ENCODE assay signal across 9 cellular contexts in genomic region chr19:7657047-7657779, GRCh38. TPM values are rescaled to one million over a fixed set of nuclear protein-coding genes. Genes with fewer than 3 reads are reported as not detected.
DNase-seq lines count a peak whose midpoint lies in the region; ATAC-seq, FAIRE-seq and TF ChIP-seq lines count a peak whose summit lies in the region.
"Had no signal": no experiment of that assay in that cellular context is flagged by ENCODE, and none has a peak within 500 bp of the region (broad histone marks: within the 10 kb centered on the region; RNA-seq: fewer than 3 reads in every experiment).

No MANE protein-coding gene starts in this region.

- in situ Hi-C loops in GM23248 (cut with MboI) (no loop called here), GM12878 (cut with MboI) (no loop called here)

- no TSS peak for BruUV-seq in GM12878 (replicated peaks; lab: Mats Ljungman, UMichigan)

- peaks cover 5% of the 10 kb centered on the region; the same call in 1 of the 3 replicates for H3K4me1 Mint-ChIP-seq in GM23338
- H3K4me1 Mint-ChIP-seq: endodermal cell had no signal

- ATAC-seq in GM12878 = no peak
- no peak; the same call in 2 of the 3 replicates for ATAC-seq in GM23338
- ATAC-seq in GM21576 (IDR thresholded peaks at IDR 0.05; ENCODE audit: unreplicated experiment) = no peak

- no peak for TF ChIP-seq RAD21 in GM12878 (IDR thresholded peaks at IDR 0.05; ENCODE audit: insufficient read depth, low read depth, low read length)

- H3K4me1 ChIP-seq in GM23248 (ENCODE audit: insufficient read depth) (no peaks in the 10 kb centered on the region), GM12878 (ENCODE audit: control insufficient read depth, insufficient read depth, low read length) (peaks cover 19% of the 10 kb centered on the region), osteoblast (ENCODE audit: insufficient read depth, low read length) (peaks cover 2% of the 10 kb centered on the region), GM23338 (ENCODE audit: insufficient read depth) (no peaks in the 10 kb centered on the region)

- H3K9me3 Mint-ChIP-seq in GM23338 = 0 out of 3 replicates have a peak, but pooled peaks cover 3% of the 10 kb centered on the region
- H3K9me3 Mint-ChIP-seq: endodermal cell had no signal

- no peaks in the 10 kb centered on the region for H3K9me2 ChIP-seq in GM23248 (ENCODE audit: insufficient read depth)
- no peaks in the 10 kb centered on the region for H3K9me2 ChIP-seq in GM23338 (ENCODE audit: insufficient read depth)

- peaks cover 24% of the 10 kb centered on the region for H3K27me3 ChIP-seq in GM23248 (replicated peaks; ENCODE audit: insufficient read depth)
- no peaks in the 10 kb centered on the region for H3K27me3 ChIP-seq in GM12878 (replicated peaks in 1 of 2; ENCODE audit: control insufficient read depth in 2 of 2, insufficient read depth in 2 of 2, low read length in 1 of 2)
- H3K27me3 ChIP-seq in osteoblast (ENCODE audit: insufficient read depth, low read length) = peaks cover 8% of the 10 kb centered on the region
- peaks cover 20% of the 10 kb centered on the region for H3K27me3 ChIP-seq in GM23338 (ENCODE audit: insufficient read depth)

- H3K79me2 ChIP-seq in GM23248 (ENCODE audit: insufficient read depth) = no peaks in the 10 kb centered on the region
- H3K79me2 ChIP-seq in GM12878 (ENCODE audit: control insufficient read depth, insufficient read depth, low read length) = no peaks in the 10 kb centered on the region
- no peaks in the 10 kb centered on the region for H3K79me2 ChIP-seq in osteoblast (ENCODE audit: insufficient read depth, low read length)
- H3K79me2 ChIP-seq in GM23338 (replicated peaks; ENCODE audit: insufficient read depth) = no peaks in the 10 kb centered on the region

- H3K27ac ChIP-seq in GM23248 = no peak overlapping the region
- no peak overlapping the region for H3K27ac ChIP-seq in GM12878 (ENCODE audit: control insufficient read depth, insufficient read depth)
- no peak overlapping the region for H3K27ac ChIP-seq in osteoblast (ENCODE audit: low read depth, low read length)
- no peak overlapping the region for H3K27ac ChIP-seq in GM23338 (ENCODE audit: low read depth)

- no peak overlapping the region for H3K9ac ChIP-seq in GM23248
- no peak overlapping the region for H3K9ac ChIP-seq in GM12878 (ENCODE audit: control insufficient read depth, insufficient read depth, low read length)

- H3K4me3 ChIP-seq in GM23248 (no peak overlapping the region), GM12878 (no peak overlapping the region), osteoblast (ENCODE audit: insufficient read depth, low read length) (no peak overlapping the region), GM23338 (no peak overlapping the region)

- H3K27ac Mint-ChIP-seq in GM23338 = no peak overlapping the region
- H3K27ac Mint-ChIP-seq: endodermal cell had no signal

- WGBS in GM23248 (ENCODE audit: low coverage in 1 of 2, low lambda C conversion rate in 2 of 2, missing lambda C conversion rate in 2 of 2), 2 experiments = 38 to 42% methylated on average over 18 of the region's 18 CpGs
- WGBS in GM12878 (ENCODE audit: insufficient coverage, insufficient replicate concordance, low lambda C conversion rate, missing lambda C conversion rate) = 65% methylated on average over 18 of the region's 18 CpGs

- RAD21 ChIA-PET in GM12878 (lab: Charles Lee; ENCODE audit: unreplicated experiment) = interaction anchor here (0.6 to 1.1 kb wide), 4 partner anchors 89 to 142 kb away, joined by 3 to 5 read pairs (median 3); no protein-coding TSS in a partner anchor

- no peaks in the 10 kb centered on the region for H4K20me1 ChIP-seq in GM23248 (ENCODE audit: insufficient read depth)
- no peaks in the 10 kb centered on the region for H4K20me1 ChIP-seq in GM12878 (ENCODE audit: control insufficient read depth, insufficient read depth)
- no peaks in the 10 kb centered on the region for H4K20me1 ChIP-seq in osteoblast (ENCODE audit: insufficient read depth, low read length)
- H4K20me1 ChIP-seq in GM23338 (replicated peaks; ENCODE audit: insufficient read depth) = no peaks in the 10 kb centered on the region

- H2AFZ ChIP-seq in GM23248 = no peak overlapping the region
- peak overlapping the region; percentile 51 for H2AFZ ChIP-seq in GM12878 (ENCODE audit: control insufficient read depth, low read depth, low read length)
- no peak overlapping the region for H2AFZ ChIP-seq in osteoblast (ENCODE audit: low read length)
- no peak overlapping the region for H2AFZ ChIP-seq in GM23338

- no peak for TF ChIP-seq EP300 in GM12878 (IDR thresholded peaks at IDR 0.05; ENCODE audit: borderline replicate concordance in 1 of 2, control insufficient read depth in 1 of 2, low read depth in 2 of 2, low read length in 2 of 2)

- FAIRE-seq in GM12878 (lab: Jason Lieb, UNC) = no peak

- peak; percentile 54 for DNase-seq in GM23248
- DNase-seq in NOMO-1 treated with DMSO at 0.1 percent for 48 hours (lab: John Stamatoyannopoulos, UW; ENCODE audit: unreplicated experiment) = peak; percentile 92
- no peak for DNase-seq in GM12878 (ENCODE audit: low read depth, low spot score)
- peak; percentile 43 for DNase-seq in osteoblast (ENCODE audit: insufficient read length, low spot score, missing footprints)
- DNase-seq in GM23338 (ENCODE audit: low spot score) = no peak
- no peak for DNase-seq in dedifferentiated amniotic fluid mesenchymal stem cell (ENCODE audit: extremely low spot score)
- DNase-seq: endodermal cell, NCI-H345 had no signal

- no peak for TF ChIP-seq POLR2A in GM12878 (IDR thresholded peaks at IDR 0.05; ENCODE audit: low read depth, low read length)

- CTCF ChIA-PET in GM12878 (lab: Yijun Ruan, JAX) = interaction anchor here (1.1 to 1.2 kb wide), 2 partner anchors 23 to 24 kb away, joined by 3 to 5 read pairs; partner anchors contain the start of gene TRAPPC5

- SMC1A ChIA-PET in GM12878 (lab: Charles Lee; ENCODE audit: uncharacterized antibody, unreplicated experiment) = interaction anchor here (0.6 to 1.1 kb wide), 4 partner anchors 20 to 142 kb away, joined by 3 read pairs; no protein-coding TSS in a partner anchor

- TF ChIP-seq CTCF in GM12878 (IDR thresholded peaks at IDR 0.05 in 2 of 3, conservative IDR thresholded peaks at IDR 0.05 in 1 of 3; ENCODE audit: control insufficient read depth in 2 of 3, extremely low read depth in 1 of 3, insufficient read depth in 1 of 3, low read depth in 3 of 3, low read length in 3 of 3) = no peak
- TF ChIP-seq CTCF in osteoblast (IDR thresholded peaks at IDR 0.05; ENCODE audit: extremely low read depth, low read depth, low read length) = no peak
- no peak for TF ChIP-seq CTCF in GM23338 (conservative IDR thresholded peaks at IDR 0.05; ENCODE audit: low read depth in 2 of 2)

- H3K4me2 ChIP-seq in GM23248 (ENCODE audit: unreplicated experiment) (no peak overlapping the region), GM12878 (ENCODE audit: control insufficient read depth, insufficient read depth) (peak overlapping the region; percentile 70; the same call in 1 of the 2 replicates), osteoblast (ENCODE audit: insufficient read depth, low read length) (no peak overlapping the region), GM23338 (no peak overlapping the region)

- H3K36me3 Mint-ChIP-seq in GM23338 (ENCODE audit: low read depth) = no peaks in the 10 kb centered on the region

- H3K27me3 Mint-ChIP-seq in GM23338 (ENCODE audit: insufficient read depth, low read depth, poor library complexity) = peaks cover 21% of the 10 kb centered on the region

- no peaks in the 10 kb centered on the region for H3K9me3 ChIP-seq in GM23248 (ENCODE audit: low read depth)
- no peaks in the 10 kb centered on the region for H3K9me3 ChIP-seq in GM12878 (replicated peaks; ENCODE audit: control insufficient read depth, insufficient read depth, low read length)
- no peaks in the 10 kb centered on the region for H3K9me3 ChIP-seq in osteoblast (ENCODE audit: low read depth, low read length)

- POLR2A ChIA-PET in GM12878 (lab: Charles Lee) = interaction anchor here (0.8 kb wide), 1 partner anchor 19 kb away, joined by 4 read pairs; no protein-coding TSS in a partner anchor

- intact Hi-C loops in GM12878 (cut with micrococcal nuclease; ENCODE audit: unreplicated experiment) = no loop called here

- H3K4me3 Mint-ChIP-seq in GM23338 = no peak overlapping the region
- H3K4me3 Mint-ChIP-seq: endodermal cell had no signal

- H3K36me3 ChIP-seq in GM23248 (ENCODE audit: low read depth) = no peaks in the 10 kb centered on the region
- H3K36me3 ChIP-seq in GM12878 (ENCODE audit: control insufficient read depth in 2 of 2, insufficient read depth in 2 of 2, low read length in 1 of 2) = no peaks in the 10 kb centered on the region
- no peaks in the 10 kb centered on the region for H3K36me3 ChIP-seq in osteoblast (ENCODE audit: insufficient read depth, low read length)
- no peaks in the 10 kb centered on the region for H3K36me3 ChIP-seq in GM23338 (ENCODE audit: insufficient read depth)

- H3F3A ChIP-seq in GM23248 (ENCODE audit: insufficient read depth) (no peaks in the 10 kb centered on the region), GM23338 (replicated peaks; ENCODE audit: low read depth) (no peaks in the 10 kb centered on the region)

RNA-seq across cellular contexts. Expression of gene RETN, which starts 11.6 kb away (rescaled TPM):
- total RNA-seq in GM23248 (2014; rRNA removed; shearing (Covaris generic)) = not detected in 2 replicates
- polyA plus RNA-seq in GM23248 (2016; fragmentation: Nextera tagmentation; extraction: Ambion mirVana) (not detected in 2 replicates), GM12878 (2011; rRNA removed) (not detected in 2 replicates), GM12878 (2014; fragmentation: Illumina TruSeq; extraction: Trizol) (0.26 TPM in 1 of 2 replicates, not detected in the other), GM12878 (2014; fragmentation: Nextera tagmentation; extraction: Ambion mirVana) (not detected), GM12878 (2014; rRNA removed) (not detected in 2 replicates), GM12878 (2016; fragmentation: Nextera tagmentation; extraction: Ambion mirVana) (not detected), GM23338 (2016; fragmentation: Nextera tagmentation; extraction: Ambion mirVana) (not detected in 2 replicates)
- not detected in 2 replicates for total RNA-seq in GM12878 (2013; cell fraction: nucleolus; rRNA removed)
- total RNA-seq in GM12878 (2014; rRNA removed) (not detected in 2 replicates), GM12878 (2014; rRNA removed; fragmentation: Illumina TruSeq; extraction: Trizol) (not detected in 2 replicates), GM12878 (2021) (not detected in 2 replicates), osteoblast (not detected in 2 replicates)
- not detected for polyA plus RNA-seq in GM12878 (2011; ENCODE audit: low read depth)
- polyA plus RNA-seq in GM12878 (2011; cell fraction: cytosol; rRNA removed) = not detected in 2 replicates
- polyA plus RNA-seq in GM12878 (2011; cell fraction: nucleus; rRNA removed) = not detected in 2 replicates
- not detected in 2 replicates for polyA plus RNA-seq in GM12878 (2012)
- not detected in 2 replicates for polyA minus RNA-seq in GM12878 (2011; rRNA and poly(A)+ RNA removed)
- polyA minus RNA-seq in GM12878 (2011; cell fraction: cytosol; rRNA and poly(A)+ RNA removed) = not detected in 2 replicates
- not detected in 2 replicates for polyA minus RNA-seq in GM12878 (2011; cell fraction: nucleus; rRNA and poly(A)+ RNA removed)
- total RNA-seq in GM23338 (2014; rRNA removed; shearing (Covaris generic)) = not detected in 2 replicates
- total RNA-seq: endodermal cell had no signal

RNA-seq across cellular contexts. Expression of gene MCEMP1, which starts 19.7 kb away (rescaled TPM):
- not detected in 2 replicates for total RNA-seq in GM23248 (2014; rRNA removed; shearing (Covaris generic))
- polyA plus RNA-seq in GM23248 (2016; fragmentation: Nextera tagmentation; extraction: Ambion mirVana) = not detected in 2 replicates
- total RNA-seq in GM12878 (2013; cell fraction: nucleolus; rRNA removed) = not detected in 2 replicates
- total RNA-seq in GM12878 (2014; rRNA removed) = 0.16 and 0.23 TPM in 2 replicates
- total RNA-seq in GM12878 (2014; rRNA removed; fragmentation: Illumina TruSeq; extraction: Trizol) = 0.13 TPM in 1 of 2 replicates, not detected in the other
- total RNA-seq in GM12878 (2021) = 0.26 and 0.48 TPM in 2 replicates
- polyA plus RNA-seq in GM12878 (2011; ENCODE audit: low read depth) = not detected
- 0.08 TPM in 1 of 2 replicates, not detected in the other for polyA plus RNA-seq in GM12878 (2011; rRNA removed)
- polyA plus RNA-seq in GM12878 (2011; cell fraction: cytosol; rRNA removed) = 0.08 and 0.25 TPM in 2 replicates
- 0.10 and 0.23 TPM in 2 replicates for polyA plus RNA-seq in GM12878 (2011; cell fraction: nucleus; rRNA removed)
- not detected in 2 replicates for polyA plus RNA-seq in GM12878 (2012)
- polyA plus RNA-seq in GM12878 (2014; fragmentation: Illumina TruSeq; extraction: Trizol) = 0.37 TPM in 1 of 2 replicates, not detected in the other
- polyA plus RNA-seq in GM12878 (2014; fragmentation: Nextera tagmentation; extraction: Ambion mirVana) = under 1 TPM; 0.26 to 0.55 TPM
- polyA plus RNA-seq in GM12878 (2014; rRNA removed) = 0.26 and 0.33 TPM in 2 replicates
- under 1 TPM in 1 of 2 experiments, not detected in 1; 0.09 TPM for polyA plus RNA-seq in GM12878 (2016; fragmentation: Nextera tagmentation; extraction: Ambion mirVana)
- polyA minus RNA-seq in GM12878 (2011; rRNA and poly(A)+ RNA removed) = 0.72 TPM in 1 of 2 replicates, not detected in the other
- not detected in 2 replicates for polyA minus RNA-seq in GM12878 (2011; cell fraction: cytosol; rRNA and poly(A)+ RNA removed)
- polyA minus RNA-seq in GM12878 (2011; cell fraction: nucleus; rRNA and poly(A)+ RNA removed) = not detected in 2 replicates
- not detected in 2 replicates for total RNA-seq in osteoblast
- total RNA-seq in GM23338 (2014; rRNA removed; shearing (Covaris generic)) = not detected in 2 replicates
- polyA plus RNA-seq in GM23338 (2016; fragmentation: Nextera tagmentation; extraction: Ambion mirVana) = not detected in 2 replicates
- total RNA-seq: endodermal cell had no signal

RNA-seq across cellular contexts. Expression of gene STXBP2, which starts 20.3 kb away (rescaled TPM):
- total RNA-seq in GM23248 (2014; rRNA removed; shearing (Covaris generic)) = 1.8 TPM in 1 of 2 replicates, not detected in the other
- polyA plus RNA-seq in GM23248 (2016; fragmentation: Nextera tagmentation; extraction: Ambion mirVana) (1.4 and 2.0 TPM in 2 replicates), GM12878 (2011; rRNA removed) (52.5 and 74.3 TPM in 2 replicates), GM12878 (2014; fragmentation: Illumina TruSeq; extraction: Trizol) (23.3 and 43.9 TPM in 2 replicates), GM12878 (2014; fragmentation: Nextera tagmentation; extraction: Ambion mirVana) (10 to 100 TPM in 1 of 2 experiments, 1 to 10 TPM in 1; 2.6 to 11.9 TPM), GM12878 (2014; rRNA removed) (103 and 119 TPM in 2 replicates), GM12878 (2016; fragmentation: Nextera tagmentation; extraction: Ambion mirVana) (10 to 100 TPM; 95.3 to 96.5 TPM), GM23338 (2016; fragmentation: Nextera tagmentation; extraction: Ambion mirVana) (42.6 and 45.0 TPM in 2 replicates)
- 72.6 and 93.2 TPM in 2 replicates for total RNA-seq in GM12878 (2013; cell fraction: nucleolus; rRNA removed)
- total RNA-seq in GM12878 (2014; rRNA removed) (38.9 and 48.5 TPM in 2 replicates), GM12878 (2014; rRNA removed; fragmentation: Illumina TruSeq; extraction: Trizol) (27.2 and 27.4 TPM in 2 replicates), GM12878 (2021) (106 and 111 TPM in 2 replicates), osteoblast (1.2 and 3.3 TPM in 2 replicates)
- polyA plus RNA-seq in GM12878 (2011; ENCODE audit: low read depth) = 75.4 TPM
- 67.0 and 97.4 TPM in 2 replicates for polyA plus RNA-seq in GM12878 (2011; cell fraction: cytosol; rRNA removed)
- 391 and 432 TPM in 2 replicates for polyA plus RNA-seq in GM12878 (2011; cell fraction: nucleus; rRNA removed)
- 121 and 140 TPM in 2 replicates for polyA plus RNA-seq in GM12878 (2012)
- polyA minus RNA-seq in GM12878 (2011; rRNA and poly(A)+ RNA removed) = 265 and 650 TPM in 2 replicates
- 52.2 and 53.7 TPM in 2 replicates for polyA minus RNA-seq in GM12878 (2011; cell fraction: cytosol; rRNA and poly(A)+ RNA removed)
- 109 and 189 TPM in 2 replicates for polyA minus RNA-seq in GM12878 (2011; cell fraction: nucleus; rRNA and poly(A)+ RNA removed)
- total RNA-seq in GM23338 (2014; rRNA removed; shearing (Covaris generic)) = 37.6 and 55.8 TPM in 2 replicates

RNA-seq across cellular contexts. Expression of gene TRAPPC5, which starts 23.4 kb away (rescaled TPM):
- total RNA-seq in GM23248 (2014; rRNA removed; shearing (Covaris generic)) = 68.1 and 134 TPM in 2 replicates
- polyA plus RNA-seq in GM23248 (2016; fragmentation: Nextera tagmentation; extraction: Ambion mirVana) = 203 and 207 TPM in 2 replicates
- 23.6 and 30.6 TPM in 2 replicates for total RNA-seq in GM12878 (2013; cell fraction: nucleolus; rRNA removed)
- 139 and 157 TPM in 2 replicates for total RNA-seq in GM12878 (2014; rRNA removed)
- total RNA-seq in GM12878 (2014; rRNA removed; fragmentation: Illumina TruSeq; extraction: Trizol) = 35.6 and 49.6 TPM in 2 replicates
- 168 and 181 TPM in 2 replicates for total RNA-seq in GM12878 (2021)
- polyA plus RNA-seq in GM12878 (2011; ENCODE audit: low read depth) = 30.0 TPM
- 20.7 and 58.1 TPM in 2 replicates for polyA plus RNA-seq in GM12878 (2011; rRNA removed)
- polyA plus RNA-seq in GM12878 (2011; cell fraction: cytosol; rRNA removed) = 26.7 and 76.7 TPM in 2 replicates
- polyA plus RNA-seq in GM12878 (2011; cell fraction: nucleus; rRNA removed) = 40.0 and 59.6 TPM in 2 replicates
- polyA plus RNA-seq in GM12878 (2012) = 129 and 198 TPM in 2 replicates
- 0.78 and 7.1 TPM in 2 replicates for polyA plus RNA-seq in GM12878 (2014; fragmentation: Illumina TruSeq; extraction: Trizol)
- polyA plus RNA-seq in GM12878 (2014; fragmentation: Nextera tagmentation; extraction: Ambion mirVana) = 10 to 100 TPM in 1 of 2 experiments, 1 to 10 TPM in 1; 4.2 to 22.5 TPM
- 120 and 182 TPM in 2 replicates for polyA plus RNA-seq in GM12878 (2014; rRNA removed)
- 100 to 1,000 TPM; 197 to 210 TPM for polyA plus RNA-seq in GM12878 (2016; fragmentation: Nextera tagmentation; extraction: Ambion mirVana)
- polyA minus RNA-seq in GM12878 (2011; rRNA and poly(A)+ RNA removed) = 60.6 and 61.7 TPM in 2 replicates
- polyA minus RNA-seq in GM12878 (2011; cell fraction: cytosol; rRNA and poly(A)+ RNA removed) = 34.7 and 43.8 TPM in 2 replicates
- polyA minus RNA-seq in GM12878 (2011; cell fraction: nucleus; rRNA and poly(A)+ RNA removed) = 5.2 and 20.9 TPM in 2 replicates
- 23.3 and 26.4 TPM in 2 replicates for total RNA-seq in osteoblast
- total RNA-seq in GM23338 (2014; rRNA removed; shearing (Covaris generic)) = 78.3 and 83.8 TPM in 2 replicates
- 252 and 284 TPM in 2 replicates for polyA plus RNA-seq in GM23338 (2016; fragmentation: Nextera tagmentation; extraction: Ambion mirVana)

RNA-seq across cellular contexts. Expression of gene PCP2, which starts 23.7 kb away (rescaled TPM):
- not detected in 2 replicates for total RNA-seq in GM23248 (2014; rRNA removed; shearing (Covaris generic))
- polyA plus RNA-seq in GM23248 (2016; fragmentation: Nextera tagmentation; extraction: Ambion mirVana) (not detected in 2 replicates), GM12878 (2011; rRNA removed) (0.19 TPM in 1 of 2 replicates, not detected in the other), GM12878 (2014; fragmentation: Illumina TruSeq; extraction: Trizol) (0.10 TPM in 1 of 2 replicates, not detected in the other), GM12878 (2014; fragmentation: Nextera tagmentation; extraction: Ambion mirVana) (not detected), GM12878 (2014; rRNA removed) (0.15 and 0.31 TPM in 2 replicates), GM12878 (2016; fragmentation: Nextera tagmentation; extraction: Ambion mirVana) (not detected), GM23338 (2016; fragmentation: Nextera tagmentation; extraction: Ambion mirVana) (0.40 TPM in 1 of 2 replicates, not detected in the other)
- total RNA-seq in GM12878 (2013; cell fraction: nucleolus; rRNA removed) = not detected in 2 replicates
- total RNA-seq in GM12878 (2014; rRNA removed) (not detected in 2 replicates), GM12878 (2014; rRNA removed; fragmentation: Illumina TruSeq; extraction: Trizol) (0.31 TPM in 1 of 2 replicates, not detected in the other), GM12878 (2021) (0.27 and 0.62 TPM in 2 replicates), osteoblast (not detected in 2 replicates)
- polyA plus RNA-seq in GM12878 (2011; ENCODE audit: low read depth) = not detected
- polyA plus RNA-seq in GM12878 (2011; cell fraction: cytosol; rRNA removed) = 0.22 and 0.59 TPM in 2 replicates
- 2.7 and 3.9 TPM in 2 replicates for polyA plus RNA-seq in GM12878 (2011; cell fraction: nucleus; rRNA removed)
- polyA plus RNA-seq in GM12878 (2012) = 2.7 and 4.4 TPM in 2 replicates
- polyA minus RNA-seq in GM12878 (2011; rRNA and poly(A)+ RNA removed) = not detected in 2 replicates
- not detected in 2 replicates for polyA minus RNA-seq in GM12878 (2011; cell fraction: cytosol; rRNA and poly(A)+ RNA removed)
- polyA minus RNA-seq in GM12878 (2011; cell fraction: nucleus; rRNA and poly(A)+ RNA removed) = not detected in 2 replicates
- not detected in 2 replicates for total RNA-seq in GM23338 (2014; rRNA removed; shearing (Covaris generic))

Comparison
In these comparisons a context has a peak if more than half of its experiments do, and no peak if none do; other contexts are left out.
1. DNase-seq: peak in GM23248 (single experiment), NOMO-1 treated with DMSO at 0.1 percent for 48 hours (single experiment) and osteoblast (single experiment); none in GM12878 (single experiment), GM23338 (single experiment) and dedifferentiated amniotic fluid mesenchymal stem cell (single experiment).